1 cellular context compared by ENCODE assay signal in genomic region chr2:45274190-45274926, GRCh38.
TF ChIP-seq lines count a peak whose summit lies in the region.

No MANE protein-coding gene starts in this region.

TF ChIP-seq in HepG2, 621 proteins besides CTCF, POLR2A, EP300 and RAD21 (continued from another document and continues in another):
- TF ChIP-seq ZBTB4 (CRISPR knock-in tag; IDR thresholded peaks at IDR 0.05; ENCODE audit: borderline replicate concordance) (no peak), NRL (CRISPR knock-in tag; IDR thresholded peaks at IDR 0.05; ENCODE audit: borderline replicate concordance) (no peak), ZNF484 (CRISPR knock-in tag; IDR thresholded peaks at IDR 0.05; ENCODE audit: borderline replicate concordance, low read depth) (no peak), HOXD1 (CRISPR knock-in tag; IDR thresholded peaks at IDR 0.05) (peak; percentile 88; the same call in 1 of the 2 replicates), FLYWCH1 (CRISPR knock-in tag; IDR thresholded peaks at IDR 0.05) (no peak), HOXA7 (CRISPR knock-in tag; IDR thresholded peaks at IDR 0.05) (no peak), MTA3 (CRISPR knock-in tag; IDR thresholded peaks at IDR 0.05) (no peak), KMT2A (CRISPR knock-in tag; IDR thresholded peaks at IDR 0.05) (0 out of 2 replicates have a peak, but pooled peaks have one; percentile 36), E2F1 (CRISPR knock-in tag; IDR thresholded peaks at IDR 0.05) (no peak), ZNF414 (CRISPR knock-in tag; IDR thresholded peaks at IDR 0.05) (peak; percentile 98), ZNF326 (CRISPR knock-in tag; IDR thresholded peaks at IDR 0.05; ENCODE audit: borderline replicate concordance) (no peak), ZBTB40 (IDR thresholded peaks at IDR 0.05) (no peak), ZBTB40 (CRISPR knock-in tag; IDR thresholded peaks at IDR 0.05) (peak; percentile 48; the same call in 1 of the 2 replicates), ZNF121 (CRISPR knock-in tag; IDR thresholded peaks at IDR 0.05) (no peak), ZNF383 (CRISPR knock-in tag; IDR thresholded peaks at IDR 0.05; ENCODE audit: borderline replicate concordance) (no peak), SUZ12 (IDR thresholded peaks at IDR 0.05; ENCODE audit: low read depth, low read length) (no peak), PAXIP1 (CRISPR knock-in tag; conservative IDR thresholded peaks at IDR 0.05) (peak; percentile 94), JARID2 (CRISPR knock-in tag; IDR thresholded peaks at IDR 0.05; ENCODE audit: insufficient replicate concordance) (no peak), ZNF317 (CRISPR knock-in tag; IDR thresholded peaks at IDR 0.05) (0 out of 2 replicates have a peak, but pooled peaks have one; percentile 26), ZNF556 (CRISPR knock-in tag; IDR thresholded peaks at IDR 0.05; ENCODE audit: borderline replicate concordance) (no peak), TEAD2 (CRISPR knock-in tag; IDR thresholded peaks at IDR 0.05) (no peak), PBX3 (CRISPR knock-in tag; IDR thresholded peaks at IDR 0.05; ENCODE audit: borderline replicate concordance) (no peak), SMC3 (IDR thresholded peaks at IDR 0.05; ENCODE audit: low read length) (no peak), ZNF446 (CRISPR knock-in tag; IDR thresholded peaks at IDR 0.05) (no peak), ZNF878 (CRISPR knock-in tag; IDR thresholded peaks at IDR 0.05) (peak; percentile 96), KLF12 (CRISPR knock-in tag; IDR thresholded peaks at IDR 0.05; ENCODE audit: borderline replicate concordance) (no peak), ZMAT5 (CRISPR knock-in tag; IDR thresholded peaks at IDR 0.05; ENCODE audit: borderline replicate concordance, low read depth) (no peak), FOXJ3 (CRISPR knock-in tag; IDR thresholded peaks at IDR 0.05; ENCODE audit: borderline replicate concordance) (peak; percentile 93; the same call in 1 of the 2 replicates), EZH2 (conservative IDR thresholded peaks at IDR 0.05; ENCODE audit: low read depth, low read length) (no peak), HNF4G (IDR thresholded peaks at IDR 0.05; ENCODE audit: borderline replicate concordance, low read depth, low read length) (peak; percentile 64), HNF4G (CRISPR knock-in tag; IDR thresholded peaks at IDR 0.05; ENCODE audit: borderline replicate concordance, low read depth) (peak; percentile 40; the same call in 1 of the 2 replicates), TCF7L2 (IDR thresholded peaks at IDR 0.05; ENCODE audit: low read depth, low read length) (no peak), FOXP4 (CRISPR knock-in tag; IDR thresholded peaks at IDR 0.05) (peak; percentile 99), HIC2 (CRISPR knock-in tag; IDR thresholded peaks at IDR 0.05; ENCODE audit: low read depth) (peak; percentile 61), ZBTB3 (CRISPR knock-in tag; IDR thresholded peaks at IDR 0.05; ENCODE audit: borderline replicate concordance, low read depth) (no peak)
